Comparison of ENCODE assay signal across 8 cellular contexts in genomic region chr11:63920870-63921417, GRCh38. TPM values are rescaled to one million over a fixed set of nuclear protein-coding genes. Genes with fewer than 3 reads are reported as not detected.
DNase-seq lines count a peak whose midpoint lies in the region; ATAC-seq, FAIRE-seq and TF ChIP-seq lines count a peak whose summit lies in the region.

No MANE protein-coding gene starts in this region.

- H4K91ac ChIP-seq in mesenchymal stem cell (ENCODE audit: low read length): no peak overlapping the region

- H3K4me1 ChIP-seq in HUES6 (ENCODE audit: control insufficient read depth, insufficient read depth, low read length): peaks cover 29% of the 10 kb centered on the region
- H3K4me1 ChIP-seq in mesenchymal stem cell (ENCODE audit: control insufficient read depth, insufficient read depth, low read depth, low read length): peaks cover 46% of the 10 kb centered on the region

- CTCF ChIA-PET in MCF 10A (lab: Yijun Ruan, JAX): no interaction called here

- H2AFZ ChIP-seq in mesenchymal stem cell (ENCODE audit: low read depth, low read length): no peak overlapping the region

- H3K18ac ChIP-seq in mesenchymal stem cell (ENCODE audit: low read depth in 1 of 2, low read length in 2 of 2): peak overlapping the region in 1 of 2 experiments; percentile 69

- POLR2A ChIA-PET in MCF 10A (lab: Yijun Ruan, JAX): no interaction called here

- H3K4me1 Mint-ChIP-seq in brain (peaks cover 21% of the 10 kb centered on the region), MCF 10A (ENCODE audit: insufficient read depth, unreplicated experiment) (peaks cover 9% of the 10 kb centered on the region)

- H3K4me3 ChIP-seq in AG09309 (ENCODE audit: control insufficient read depth, low read depth, low read length) (no peak overlapping the region), HUES6 (ENCODE audit: low read depth, low read length) (peak overlapping the region; percentile 60), mesenchymal stem cell (ENCODE audit: insufficient read depth in 1 of 2, low read depth in 1 of 2, low read length in 2 of 2) (no peak overlapping the region)

- H3K9me3 Mint-ChIP-seq in brain: peaks cover 0 to 9% (median 4%) of the 10 kb centered on the region in 5 experiments
- H3K9me3 Mint-ChIP-seq in MCF 10A (ENCODE audit: unreplicated experiment): no peaks in the 10 kb centered on the region

- no peak for ATAC-seq in GM21526 (IDR thresholded peaks at IDR 0.05; ENCODE audit: low FRiP score, unreplicated experiment)

- H3K23ac ChIP-seq in mesenchymal stem cell (ENCODE audit: low read length in 2 of 2): no peak overlapping the region

- peak overlapping the region; percentile 29 for H2BK15ac ChIP-seq in mesenchymal stem cell (ENCODE audit: low read depth, poor library complexity, severe bottlenecking)

- H3K36me3 Mint-ChIP-seq in brain (no peaks in the 10 kb centered on the region), MCF 10A (ENCODE audit: insufficient read depth, unreplicated experiment) (no peaks in the 10 kb centered on the region)

- DNase-seq in AG09309 (ENCODE audit: low read depth): no peak
- no peak for DNase-seq in mesenchymal stem cell
- DNase-seq in frontal cortex (ENCODE audit: low spot score in 2 of 2): no peak
- no peak for DNase-seq in globus pallidus (ENCODE audit: low spot score)
- no peak for DNase-seq in MCF 10A (ENCODE audit: unreplicated experiment)

- peak overlapping the region; percentile 99; the same call in 1 of the 2 replicates for H3K27ac ChIP-seq in HUES6 (ENCODE audit: low read depth, low read length)
- H3K27ac ChIP-seq in mesenchymal stem cell (ENCODE audit: low read length, poor library complexity, severe bottlenecking): no peak overlapping the region

- H3K4me3 Mint-ChIP-seq in brain: no peak overlapping the region
- H3K4me3 Mint-ChIP-seq in MCF 10A (ENCODE audit: unreplicated experiment): no peak overlapping the region

- no peak overlapping the region for H2BK120ac ChIP-seq in mesenchymal stem cell (ENCODE audit: low read depth, low read length)

- H2AK5ac ChIP-seq in mesenchymal stem cell (ENCODE audit: low read length, severe bottlenecking): peak overlapping the region; percentile 43

- WGBS in mesenchymal stem cell: 40% methylated on average over 14 of the region's 15 CpGs

- H3K27me3 Mint-ChIP-seq in brain (peaks cover 5% of the 10 kb centered on the region), MCF 10A (ENCODE audit: insufficient read depth, unreplicated experiment) (no peaks in the 10 kb centered on the region)

- H2BK12ac ChIP-seq in mesenchymal stem cell (ENCODE audit: low read length in 2 of 2): peak overlapping the region in 1 of 2 experiments; percentile 33

- H3K4me2 ChIP-seq in mesenchymal stem cell (ENCODE audit: low read length, poor library complexity, severe bottlenecking): no peak overlapping the region

- no TSS peak for BruUV-seq in MCF 10A (replicated peaks; lab: Mats Ljungman, UMichigan)

- FAIRE-seq in frontal cortex (lab: Jason Lieb, UNC): no peak

- H3K27me3 ChIP-seq in HUES6 (ENCODE audit: control insufficient read depth, insufficient read depth, low read length) (peaks cover 11% of the 10 kb centered on the region), mesenchymal stem cell (ENCODE audit: control insufficient read depth in 1 of 2, insufficient read depth in 1 of 2, low read length in 2 of 2) (peaks cover 13 to 26% of the 10 kb centered on the region in 2 experiments)

- TF ChIP-seq CTCF in AG09309 (IDR thresholded peaks at IDR 0.05; ENCODE audit: control insufficient read depth, insufficient read depth, low read depth, low read length, missing control alignments): peak; percentile 32
- peak; percentile 19 to 67 for TF ChIP-seq CTCF in brain (conservative IDR thresholded peaks at IDR 0.05)
- TF ChIP-seq CTCF in MCF 10A (IDR thresholded peaks at IDR 0.05; ENCODE audit: unreplicated experiment): no peak

- H3K4ac ChIP-seq in mesenchymal stem cell (ENCODE audit: low read depth in 1 of 2, low read length in 2 of 2): no peak overlapping the region

- H3K36me3 ChIP-seq in HUES6 (ENCODE audit: control insufficient read depth, insufficient read depth, low read length) (no peaks in the 10 kb centered on the region), mesenchymal stem cell (ENCODE audit: control insufficient read depth in 1 of 2, insufficient read depth in 2 of 2, low read depth in 1 of 2, low read length in 2 of 2) (no peaks in the 10 kb centered on the region)

- H3K9me3 ChIP-seq in HUES6 (ENCODE audit: control insufficient read depth, insufficient read depth, low read depth, low read length) (peaks cover 8% of the 10 kb centered on the region; the same call in 1 of the 2 replicates), mesenchymal stem cell (ENCODE audit: control insufficient read depth, low read length) (no peaks in the 10 kb centered on the region)

- no peak overlapping the region for H3K14ac ChIP-seq in mesenchymal stem cell (ENCODE audit: low read length in 2 of 2)

- no peaks in the 10 kb centered on the region for H3K79me1 ChIP-seq in mesenchymal stem cell (replicated peaks; ENCODE audit: low read length, poor library complexity, severe bottlenecking)

- H3K9ac ChIP-seq in HUES6 (ENCODE audit: low read length) (peak overlapping the region; percentile 95), mesenchymal stem cell (ENCODE audit: low read length) (no peak overlapping the region)

- intact Hi-C loops in MCF 10A (cut with micrococcal nuclease): no loop called here

- no peak overlapping the region for H2BK5ac ChIP-seq in mesenchymal stem cell (ENCODE audit: low read depth, low read length, poor library complexity, severe bottlenecking)

- H4K8ac ChIP-seq in mesenchymal stem cell (ENCODE audit: low read length): no peak overlapping the region

- H3K27ac Mint-ChIP-seq in brain (peak overlapping the region in 1 of 5 experiments; percentile 47), MCF 10A (ENCODE audit: low read depth, unreplicated experiment) (no peak overlapping the region)

RNA-seq across cellular contexts. Expression of gene RCOR2, which starts 4.0 kb away (rescaled TPM):
- 23.5 TPM for polyA plus RNA-seq in brain (ENCODE audit: insufficient read depth, low read depth, low replicate concordance)
- 5.2 TPM for polyA plus RNA-seq in mesenchymal stem cell (2013, experiment 1 of 2)
- polyA plus RNA-seq in mesenchymal stem cell (2013, experiment 2 of 2): 4.7 TPM
- 14.3 TPM for total RNA-seq in frontal cortex
- total RNA-seq in MCF 10A (2022): 0.15 TPM in 1 of 2 replicates, not detected in the other

RNA-seq across cellular contexts. Expression of gene NAA40, which starts 17.9 kb away (rescaled TPM):
- polyA plus RNA-seq in brain (ENCODE audit: insufficient read depth, low read depth, low replicate concordance): 15.8 TPM
- 12.1 TPM for polyA plus RNA-seq in mesenchymal stem cell (2013, experiment 1 of 2)
- 11.4 TPM for polyA plus RNA-seq in mesenchymal stem cell (2013, experiment 2 of 2)
- 11.4 TPM for total RNA-seq in frontal cortex
- 11.7 and 13.4 TPM in 2 replicates for total RNA-seq in MCF 10A (2022)

RNA-seq across cellular contexts. Expression of gene COX8A, which starts 53.5 kb away (rescaled TPM):
- polyA plus RNA-seq in brain (ENCODE audit: insufficient read depth, low read depth, low replicate concordance): 1,055 TPM
- polyA plus RNA-seq in mesenchymal stem cell (2013, experiment 1 of 2): 504 TPM
- 497 TPM for polyA plus RNA-seq in mesenchymal stem cell (2013, experiment 2 of 2)
- 238 TPM for total RNA-seq in frontal cortex
- 461 and 466 TPM in 2 replicates for total RNA-seq in MCF 10A (2022)

Comparison
In these comparisons a context has a peak if more than half of its experiments do, and no peak if none do; other contexts are left out.
1. RNA of gene RCOR2, which starts 4.0 kb away (total RNA-seq): 14.3 TPM in frontal cortex (single experiment); 0.15 TPM in MCF 10A; every median in the first group is over 10 times any median in the second.